Comparison of ENCODE assay signal across 1 cellular context in the genomic region with DNA sequence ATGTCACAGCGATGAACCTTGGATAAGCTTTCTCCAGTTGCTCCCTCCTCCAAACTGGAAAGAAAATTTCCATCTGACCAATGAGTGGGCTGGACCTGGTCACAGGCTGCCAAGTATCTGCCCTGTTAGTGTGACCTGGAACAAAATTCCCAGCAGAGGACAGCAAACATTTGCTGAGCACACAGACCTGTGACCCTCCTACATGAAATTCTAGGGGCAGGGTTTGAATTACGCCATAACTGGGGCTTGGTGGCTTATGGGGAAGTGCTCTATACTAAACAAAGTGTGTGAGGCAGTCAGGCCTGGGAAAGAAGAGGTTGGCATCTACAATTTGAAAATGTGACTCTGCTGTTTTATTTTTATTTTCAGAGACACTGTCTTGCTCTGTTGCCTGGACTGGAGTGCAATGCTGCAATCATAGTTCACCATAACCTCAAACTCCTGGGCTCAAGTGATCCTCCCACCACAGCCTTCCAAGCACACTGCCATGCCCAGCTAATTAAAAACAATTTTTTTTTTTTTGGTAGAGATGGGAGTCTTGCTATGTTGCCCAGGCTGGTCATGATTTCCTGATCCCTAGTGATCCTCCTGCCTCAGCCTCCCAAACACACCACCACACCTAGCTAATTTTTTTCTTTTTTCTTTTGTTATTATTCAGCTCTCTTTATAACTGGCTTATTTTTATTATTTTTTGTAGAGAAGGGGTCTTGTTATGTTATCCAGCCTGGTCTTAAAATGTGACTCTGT.
TF ChIP-seq lines count a peak whose summit lies in the region.

No MANE protein-coding gene starts in this region.

TF ChIP-seq in IMR-90, 13 proteins besides CTCF, POLR2A, EP300 and RAD21 (continued from another document):
- TF ChIP-seq, protein P1, sequence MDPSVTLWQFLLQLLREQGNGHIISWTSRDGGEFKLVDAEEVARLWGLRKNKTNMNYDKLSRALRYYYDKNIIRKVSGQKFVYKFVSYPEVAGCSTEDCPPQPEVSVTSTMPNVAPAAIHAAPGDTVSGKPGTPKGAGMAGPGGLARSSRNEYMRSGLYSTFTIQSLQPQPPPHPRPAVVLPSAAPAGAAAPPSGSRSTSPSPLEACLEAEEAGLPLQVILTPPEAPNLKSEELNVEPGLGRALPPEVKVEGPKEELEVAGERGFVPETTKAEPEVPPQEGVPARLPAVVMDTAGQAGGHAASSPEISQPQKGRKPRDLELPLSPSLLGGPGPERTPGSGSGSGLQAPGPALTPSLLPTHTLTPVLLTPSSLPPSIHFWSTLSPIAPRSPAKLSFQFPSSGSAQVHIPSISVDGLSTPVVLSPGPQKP (IDR thresholded peaks at IDR 0.05; ENCODE audit: borderline replicate concordance, low read depth, low read length): no peak
